10 cellular contexts compared by ENCODE assay signal in the genomic region with DNA sequence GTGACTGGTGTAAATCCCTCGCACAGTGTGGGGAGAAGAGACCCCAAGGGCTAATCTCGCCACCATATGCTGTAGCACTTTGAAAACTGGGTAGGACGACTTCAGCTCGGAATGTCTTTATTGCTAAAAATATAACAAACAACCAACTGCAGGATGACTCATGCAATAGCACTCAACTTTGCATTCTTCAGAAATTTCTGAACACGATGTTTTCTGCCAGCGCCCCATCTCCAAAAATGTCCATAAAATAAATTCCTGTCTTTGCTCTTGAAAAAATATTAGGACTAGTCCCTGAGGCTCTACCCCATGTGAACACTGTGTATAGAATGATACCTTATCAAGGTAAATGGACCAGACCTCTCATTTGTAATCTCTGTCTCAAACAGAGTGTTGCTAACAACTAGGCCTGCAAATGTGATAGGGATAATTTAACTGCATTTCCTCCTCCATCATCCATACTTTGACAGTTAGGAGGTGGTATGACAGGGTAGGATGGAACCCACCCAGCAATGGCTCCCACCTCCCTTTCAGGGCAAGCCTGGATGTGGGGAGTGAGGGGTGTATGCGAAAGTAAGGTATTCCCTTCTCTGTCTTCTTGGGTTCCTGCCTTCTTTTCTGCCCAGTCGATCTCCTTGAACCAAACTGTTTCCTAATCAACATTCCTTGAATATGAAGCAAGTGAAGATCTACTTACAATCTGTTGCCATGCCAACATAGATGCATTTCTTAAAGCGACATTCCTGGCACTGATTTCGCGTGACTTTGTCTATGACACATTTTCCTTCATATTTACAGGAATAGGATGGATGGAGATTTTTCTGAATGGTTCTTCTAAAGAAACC.
A peak's percentile ranks its signal among the peaks of the same experiment; 100 is the strongest.
DNase-seq lines count a peak whose midpoint lies in the region; ATAC-seq and TF ChIP-seq lines count a peak whose summit lies in the region.
"Had no signal": no experiment of that assay in that cellular context is flagged by ENCODE, and none has a peak within 500 bp of the region (broad histone marks: within the 10 kb centered on the region; RNA-seq: fewer than 3 reads in every experiment).

No MANE protein-coding gene starts in this region.

- DNase-seq in A172 (ENCODE audit: low spot score) (peak; percentile 82), IMR-90 (peak; percentile 90), chondrocyte (ENCODE audit: low spot score) (no peak), lung (ENCODE audit: low spot score) (no peak), nucleus accumbens (lab: John Stamatoyannopoulos, UW) (no peak)
- no peak for DNase-seq in activated CD8-positive, alpha-beta memory T cell treated with anti-CD3 and anti-CD28 coated beads for 24 hours
- no peak for DNase-seq in activated T-helper 2 cell treated with anti-CD3 and anti-CD28 coated beads, Interferon-gamma antibody, Interleukin-2, Interleukin-4, amounts not matched to agents 10 μg/mL and 5 μg/mL and 100 μg/mL, durations not matched to agents 14 hours and 24 hours and 36 hours (ENCODE audit: low spot score)

- H3K9me3 Mint-ChIP-seq in chondrocyte (ENCODE audit: low read depth) = no peaks in the 10 kb centered on the region
- H3K9me3 Mint-ChIP-seq in activated T-helper 2 cell treated with anti-CD3 and anti-CD28 coated beads, Interferon-gamma antibody, Interleukin-2, Interleukin-4, amounts not matched to agents 10 μg/mL and 5 μg/mL and 100 μg/mL, durations not matched to agents 14 hours and 24 hours and 36 hours = no peaks in the 10 kb centered on the region
- H3K9me3 Mint-ChIP-seq: activated T-helper 1 cell treated with anti-CD3 and anti-CD28 coated beads, Interleukin-12 subunit alpha, Interleukin-12 subunit beta, Interleukin-2, Interleukin-4 antibody, amounts not matched to agents 30 ng/mL and 10 ng/mL and 1 ng/mL, durations not matched to agents 14 hours and 24 hours and 36 hours had no signal

- peak overlapping the region; percentile 100 for H2BK120ac ChIP-seq in IMR-90 (ENCODE audit: low read depth, low read length)

- peaks cover 3% of the 10 kb centered on the region for H3K4me1 ChIP-seq in IMR-90 (ENCODE audit: control insufficient read depth, insufficient read depth, low read length)
- H3K4me1 ChIP-seq in lung (ENCODE audit: control insufficient read depth in 2 of 2, insufficient read depth in 2 of 2, low read length in 2 of 2) = peaks cover 0 to 11% of the 10 kb centered on the region in 2 donors

- no CpG with 5 or more reads among the region's 11 CpGs for WGBS in IMR-90 (ENCODE audit: extremely low coverage in 2 of 2, insufficient read length in 1 of 2), 2 experiments
- 63 to 78% methylated on average over 11 of the region's 11 CpGs for WGBS in lung, 2 donors

- CTCF ChIA-PET in IMR-90 (lab: Yijun Ruan, JAX) = no interaction called here

- ATAC-seq in IMR-90 (ENCODE audit: low read depth) = peak; percentile 84
- peak; percentile 54 for ATAC-seq in lung (ENCODE audit: insufficient read depth, low FRiP score)
- no peak for ATAC-seq in GM21576 (IDR thresholded peaks at IDR 0.05; ENCODE audit: unreplicated experiment)

- H3K4me2 ChIP-seq in IMR-90 (ENCODE audit: low read depth, low read length) = peak overlapping the region; percentile 94

- H3K79me1 ChIP-seq in IMR-90 (ENCODE audit: low read depth in 1 of 2, low read length in 2 of 2) = no peaks in the 10 kb centered on the region

- POLR2A ChIA-PET in IMR-90 (lab: Charles Lee; ENCODE audit: unreplicated experiment) = no interaction called here

- TF ChIP-seq CTCF in IMR-90 (conservative IDR thresholded peaks at IDR 0.05; ENCODE audit: low read depth, low read length) (no peak), chondrocyte (IDR thresholded peaks at IDR 0.05) (no peak), lung (IDR thresholded peaks at IDR 0.05; ENCODE audit: control extremely low read depth, extremely low read depth) (no peak)

- in situ Hi-C loops in IMR-90 (cut with MboI; ENCODE audit: low sequenced_read_pairs) = no loop called here

- H3K9me1 ChIP-seq in IMR-90 (ENCODE audit: insufficient read depth, low read length) = no peaks in the 10 kb centered on the region

- H3K9ac ChIP-seq in IMR-90 (ENCODE audit: low read depth, low read length) = peak overlapping the region; percentile 17; the same call in 1 of the 2 replicates

- peak overlapping the region; percentile 98 for H2AK5ac ChIP-seq in IMR-90 (ENCODE audit: low read depth, low read length)

- H3K27me3 ChIP-seq in IMR-90 (ENCODE audit: control insufficient read depth, insufficient read depth, low read length) (no peaks in the 10 kb centered on the region), lung (ENCODE audit: control insufficient read depth, insufficient read depth) (no peaks in the 10 kb centered on the region)

- no peaks in the 10 kb centered on the region for H3K27me3 Mint-ChIP-seq in chondrocyte (ENCODE audit: low read depth)
- no peaks in the 10 kb centered on the region for H3K27me3 Mint-ChIP-seq in activated T-helper 2 cell treated with anti-CD3 and anti-CD28 coated beads, Interferon-gamma antibody, Interleukin-2, Interleukin-4, amounts not matched to agents 10 μg/mL and 5 μg/mL and 100 μg/mL, durations not matched to agents 14 hours and 24 hours and 36 hours (ENCODE audit: low read depth)

- H4K8ac ChIP-seq in IMR-90 (ENCODE audit: low read depth in 2 of 2, low read length in 2 of 2) = peak overlapping the region; percentile 82 to 99

- TF ChIP-seq POLR2A in IMR-90 (IDR thresholded peaks at IDR 0.05; ENCODE audit: low read depth, low read length) = peak; percentile 41; the same call in 1 of the 2 replicates

- H3K36me3 ChIP-seq in IMR-90 (ENCODE audit: control insufficient read depth, insufficient read depth, low read length) = no peaks in the 10 kb centered on the region
- H3K36me3 ChIP-seq in lung (ENCODE audit: control insufficient read depth in 2 of 2, insufficient read depth in 2 of 2, low read length in 2 of 2) = no peaks in the 10 kb centered on the region

- H2AFZ ChIP-seq in IMR-90 (replicated peaks; ENCODE audit: low read length, poor library complexity) = peak overlapping the region; percentile 86

- peak overlapping the region; percentile 99 for H2BK5ac ChIP-seq in IMR-90 (ENCODE audit: low read depth, low read length, poor library complexity, severe bottlenecking)

- no peak for TF ChIP-seq RAD21 in IMR-90 (IDR thresholded peaks at IDR 0.05; ENCODE audit: low read length)

- H3K4me1 Mint-ChIP-seq in chondrocyte (ENCODE audit: low read depth) = peaks cover 32% of the 10 kb centered on the region
- no peaks in the 10 kb centered on the region for H3K4me1 Mint-ChIP-seq in activated T-helper 2 cell treated with anti-CD3 and anti-CD28 coated beads, Interferon-gamma antibody, Interleukin-2, Interleukin-4, amounts not matched to agents 10 μg/mL and 5 μg/mL and 100 μg/mL, durations not matched to agents 14 hours and 24 hours and 36 hours (ENCODE audit: low read depth)

- dilution Hi-C loops in IMR-90 (cut with HindIII; ENCODE audit: low sequenced_read_pairs, unreplicated experiment) = no loop called here

- H3K23ac ChIP-seq in IMR-90 (ENCODE audit: low read depth, low read length) = peak overlapping the region; percentile 99

- peak overlapping the region; percentile 100 for H4K91ac ChIP-seq in IMR-90 (ENCODE audit: insufficient read depth, low read depth, low read length)

- peak overlapping the region; percentile 86 for H2AK9ac ChIP-seq in IMR-90 (replicated peaks; ENCODE audit: low read depth, low read length, poor library complexity)

- H3K4me3 ChIP-seq in IMR-90 (ENCODE audit: insufficient read depth, low read depth, low read length) = peak overlapping the region; percentile 17; the same call in 1 of the 2 replicates
- no peak overlapping the region for H3K4me3 ChIP-seq in lung

- H4K20me1 ChIP-seq in IMR-90 (ENCODE audit: insufficient read depth, low read length) = no peaks in the 10 kb centered on the region

- H3K4me3 Mint-ChIP-seq in chondrocyte (ENCODE audit: unreplicated experiment) = peak overlapping the region; percentile 43
- H3K4me3 Mint-ChIP-seq in activated T-helper 2 cell treated with anti-CD3 and anti-CD28 coated beads, Interferon-gamma antibody, Interleukin-2, Interleukin-4, amounts not matched to agents 10 μg/mL and 5 μg/mL and 100 μg/mL, durations not matched to agents 14 hours and 24 hours and 36 hours (ENCODE audit: low read depth) = no peak overlapping the region
- H3K4me3 Mint-ChIP-seq: activated T-helper 1 cell treated with anti-CD3 and anti-CD28 coated beads, Interleukin-12 subunit alpha, Interleukin-12 subunit beta, Interleukin-2, Interleukin-4 antibody, amounts not matched to agents 30 ng/mL and 10 ng/mL and 1 ng/mL, durations not matched to agents 14 hours and 24 hours and 36 hours had no signal

- H3K9me3 ChIP-seq in IMR-90 (ENCODE audit: control insufficient read depth, insufficient read depth, low read length) (no peaks in the 10 kb centered on the region), lung (ENCODE audit: control insufficient read depth in 2 of 2, insufficient read depth in 1 of 2, low read length in 1 of 2) (no peaks in the 10 kb centered on the region)

- H3K56ac ChIP-seq in IMR-90 (ENCODE audit: extremely low read depth, insufficient read depth, low read length) = peak overlapping the region; percentile 99

- intact Hi-C loops in IMR-90 (cut with micrococcal nuclease) = loop anchor here (2.0 kb wide), 1 partner anchor 103 kb away; no protein-coding TSS in a partner anchor
- intact Hi-C loops in activated T-helper 2 cell treated with anti-CD3 and anti-CD28 coated beads, Interferon-gamma antibody, Interleukin-2, Interleukin-4, amounts not matched to agents 10 μg/mL and 5 μg/mL and 100 μg/mL, durations not matched to agents 14 hours and 24 hours and 36 hours (cut with micrococcal nuclease) = no loop called here

- H3K4ac ChIP-seq in IMR-90 (ENCODE audit: low read depth, low read length) = peak overlapping the region; percentile 100

- peak overlapping the region; percentile 97 for H3K27ac Mint-ChIP-seq in chondrocyte (ENCODE audit: unreplicated experiment)
- no peak overlapping the region for H3K27ac Mint-ChIP-seq in activated T-helper 2 cell treated with anti-CD3 and anti-CD28 coated beads, Interferon-gamma antibody, Interleukin-2, Interleukin-4, amounts not matched to agents 10 μg/mL and 5 μg/mL and 100 μg/mL, durations not matched to agents 14 hours and 24 hours and 36 hours
- H3K27ac Mint-ChIP-seq: activated T-helper 1 cell treated with anti-CD3 and anti-CD28 coated beads, Interleukin-12 subunit alpha, Interleukin-12 subunit beta, Interleukin-2, Interleukin-4 antibody, amounts not matched to agents 30 ng/mL and 10 ng/mL and 1 ng/mL, durations not matched to agents 14 hours and 24 hours and 36 hours had no signal

- no TSS peak for BruUV-seq in IMR-90 (replicated peaks; lab: Mats Ljungman, UMichigan)

- H2BK20ac ChIP-seq in IMR-90 (ENCODE audit: low read depth, low read length) = peak overlapping the region; percentile 100

- H3K27ac ChIP-seq in IMR-90 (ENCODE audit: insufficient read depth, low read length) (peak overlapping the region; percentile 90), lung (ENCODE audit: low read depth in 1 of 2, low read length in 1 of 2) (peak overlapping the region; percentile 72 to 95)
- H3K27ac ChIP-seq: C4-2B had no signal

- peak overlapping the region; percentile 100 for H3K18ac ChIP-seq in IMR-90 (ENCODE audit: low read depth, low read length)

- peak overlapping the region; percentile 99 for H3K14ac ChIP-seq in IMR-90 (replicated peaks; ENCODE audit: low read depth, low read length)

- peak overlapping the region; percentile 86; the same call in 2 of the 3 replicates for H2BK15ac ChIP-seq in IMR-90 (ENCODE audit: low read depth, low read length)

- peak overlapping the region; percentile 99 for H4K5ac ChIP-seq in IMR-90 (ENCODE audit: low read depth, low read length)

- no peaks in the 10 kb centered on the region for H3K36me3 Mint-ChIP-seq in chondrocyte (ENCODE audit: low read depth)
- no peaks in the 10 kb centered on the region for H3K36me3 Mint-ChIP-seq in activated T-helper 2 cell treated with anti-CD3 and anti-CD28 coated beads, Interferon-gamma antibody, Interleukin-2, Interleukin-4, amounts not matched to agents 10 μg/mL and 5 μg/mL and 100 μg/mL, durations not matched to agents 14 hours and 24 hours and 36 hours (ENCODE audit: low read depth)

Comparison
In these comparisons a context has a peak if more than half of its experiments do, and no peak if none do; other contexts are left out.
1. DNase-seq: peak in A172 (single experiment) and IMR-90 (single experiment); none in chondrocyte (single experiment), lung (single experiment), activated CD8-positive, alpha-beta memory T cell treated with anti-CD3 and anti-CD28 coated beads for 24 hours (single experiment), nucleus accumbens (0 of 56) and activated T-helper 2 cell treated with anti-CD3 and anti-CD28 coated beads, Interferon-gamma antibody, Interleukin-2, Interleukin-4, amounts not matched to agents 10 μg/mL and 5 μg/mL and 100 μg/mL, durations not matched to agents 14 hours and 24 hours and 36 hours (single experiment).